ENCODE assay signal across 3 cellular contexts in the genomic region with DNA sequence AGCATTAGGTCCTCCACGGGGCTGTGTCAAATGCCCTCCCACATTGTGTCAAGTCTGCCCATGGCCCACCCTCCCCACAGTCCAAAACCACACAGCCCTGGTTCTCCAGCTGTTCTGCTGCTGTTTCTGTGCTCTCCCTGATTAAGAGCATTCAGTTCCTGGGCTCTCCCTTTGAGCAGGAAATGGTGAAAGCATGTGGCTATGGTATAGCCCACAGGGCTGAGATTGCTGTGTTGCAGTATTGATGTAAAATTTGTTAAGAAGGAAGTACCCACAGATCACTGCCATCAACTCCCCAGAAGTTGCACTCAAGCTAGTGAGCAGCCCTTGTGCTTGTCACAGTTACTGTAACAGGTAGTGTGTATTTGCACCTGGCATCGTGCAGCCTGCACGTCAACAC. TPM values are rescaled to one million over a fixed set of nuclear protein-coding genes. Genes with fewer than 3 reads are reported as not detected.
"Had no signal": no experiment of that assay in that cellular context is flagged by ENCODE, and none has a peak within 500 bp of the region (broad histone marks: within the 10 kb centered on the region; RNA-seq: fewer than 3 reads in every experiment).

No MANE protein-coding gene starts in this region.

RNA-seq across cellular contexts. Expression of gene GPRIN2, which starts 31.8 kb away (rescaled TPM):
- total RNA-seq: dermis microvascular lymphatic vessel endothelial cell, fibroblast of lung, pulmonary artery endothelial cell had no signal
